Comparison of ENCODE assay signal across 22 cellular contexts in genomic region chr20:51084598-51084997, GRCh38.
DNase-seq lines count a peak whose midpoint lies in the region; ATAC-seq and TF ChIP-seq lines count a peak whose summit lies in the region.
"Had no signal": no experiment of that assay in that cellular context is flagged by ENCODE, and none has a peak within 500 bp of the region (broad histone marks: within the 10 kb centered on the region; RNA-seq: fewer than 3 reads in every experiment).

No MANE protein-coding gene starts in this region.

- no peak overlapping the region for H3K27ac ChIP-seq in HEK293 (ENCODE audit: extremely low read depth, low read depth, low read length)
- H3K27ac ChIP-seq in RWPE2 (ENCODE audit: poor library complexity, severe bottlenecking) = no peak overlapping the region
- H3K27ac ChIP-seq: A549 had no signal

- no peaks in the 10 kb centered on the region for H3K36me3 ChIP-seq in HEK293 (ENCODE audit: control insufficient read depth in 2 of 2, insufficient read depth in 1 of 2, low read length in 2 of 2)
- no peaks in the 10 kb centered on the region for H3K36me3 ChIP-seq in RWPE2 (ENCODE audit: low read depth)

- no peaks in the 10 kb centered on the region for H3K36me3 Mint-ChIP-seq in activated T-helper 1 cell treated with anti-CD3 and anti-CD28 coated beads, Interleukin-12 subunit alpha, Interleukin-12 subunit beta, Interleukin-2, Interleukin-4 antibody, amounts not matched to agents 30 ng/mL and 10 ng/mL and 1 ng/mL, durations not matched to agents 14 hours and 24 hours and 36 hours (ENCODE audit: low read depth)
- no peaks in the 10 kb centered on the region for H3K36me3 Mint-ChIP-seq in activated CD8-positive, alpha-beta T cell treated with anti-CD3 and anti-CD28 coated beads for 36 hours (ENCODE audit: low read depth)
- H3K36me3 Mint-ChIP-seq: CD14-positive monocyte had no signal

- ATAC-seq in RWPE2 (ENCODE audit: low read depth) = no peak
- ATAC-seq in GM19467 (IDR thresholded peaks at IDR 0.05; ENCODE audit: unreplicated experiment) = no peak
- no peak for ATAC-seq in HG03439 (IDR thresholded peaks at IDR 0.05; ENCODE audit: unreplicated experiment)
- no peak for ATAC-seq in activated CD8-positive, alpha-beta T cell treated with anti-CD3 and anti-CD28 coated beads for 36 hours
- ATAC-seq: A549, PC-3 had no signal

- DNase-seq in COR-L47 (lab: John Stamatoyannopoulos, UW) (peak; percentile 75), NCI-H345 treated with DMSO at 0.1 percent for 48 hours (lab: John Stamatoyannopoulos, UW; ENCODE audit: unreplicated experiment) (peak; percentile 78), RWPE2 (ENCODE audit: low spot score) (peak; percentile 15)
- DNase-seq in activated T-helper 1 cell treated with anti-CD3 and anti-CD28 coated beads, Interleukin-12 subunit alpha, Interleukin-12 subunit beta, Interleukin-2, Interleukin-4 antibody, amounts not matched to agents 30 ng/mL and 10 ng/mL and 1 ng/mL, durations not matched to agents 14 hours and 24 hours and 36 hours (ENCODE audit: low spot score) = no peak
- DNase-seq in activated CD8-positive, alpha-beta T cell treated with anti-CD3 and anti-CD28 coated beads for 36 hours = no peak
- DNase-seq: DMS79, HCEC 1CT, KG1, NCI-H1092, NCI-H1694, NCI-H2107, NCI-H446, NCI-H774, PC-3, SHP77 had no signal

- H3K4me3 Mint-ChIP-seq in activated T-helper 1 cell treated with anti-CD3 and anti-CD28 coated beads, Interleukin-12 subunit alpha, Interleukin-12 subunit beta, Interleukin-2, Interleukin-4 antibody, amounts not matched to agents 30 ng/mL and 10 ng/mL and 1 ng/mL, durations not matched to agents 14 hours and 24 hours and 36 hours = no peak overlapping the region
- H3K4me3 Mint-ChIP-seq in activated CD8-positive, alpha-beta T cell treated with anti-CD3 and anti-CD28 coated beads for 36 hours = no peak overlapping the region
- H3K4me3 Mint-ChIP-seq: B cell; CD14-positive monocyte; T-helper 1 cell treated with Interleukin-12 subunit alpha and Interleukin-12 subunit beta and Interleukin-4 antibody, amounts not matched to agents 30 μg/mL and 1 μg/mL, for 36 hours had no signal

- TF ChIP-seq CTCF in HEK293 (tag by site-specific recombination; IDR thresholded peaks at IDR 0.05) (no peak), RWPE2 (IDR thresholded peaks at IDR 0.05; ENCODE audit: poor library complexity, severe bottlenecking) (no peak)
- TF ChIP-seq CTCF in activated CD8-positive, alpha-beta T cell treated with anti-CD3 and anti-CD28 coated beads for 36 hours (IDR thresholded peaks at IDR 0.05) = no peak

- H3K9me3 ChIP-seq in HEK293 (ENCODE audit: control insufficient read depth, insufficient read depth, low read depth, low read length) (no peaks in the 10 kb centered on the region), RWPE2 (ENCODE audit: severe bottlenecking) (no peaks in the 10 kb centered on the region)
- H3K9me3 ChIP-seq: A549 had no signal

- intact Hi-C loops in activated T-helper 1 cell treated with anti-CD3 and anti-CD28 coated beads, Interleukin-12 subunit alpha, Interleukin-12 subunit beta, Interleukin-2, Interleukin-4 antibody, amounts not matched to agents 30 ng/mL and 10 ng/mL and 1 ng/mL, durations not matched to agents 14 hours and 24 hours and 36 hours (cut with micrococcal nuclease) = no loop called here
- intact Hi-C loops in activated CD8-positive, alpha-beta T cell treated with anti-CD3 and anti-CD28 coated beads for 36 hours (cut with micrococcal nuclease) = no loop called here

- peaks cover 18% of the 10 kb centered on the region for H3K27me3 Mint-ChIP-seq in activated T-helper 1 cell treated with anti-CD3 and anti-CD28 coated beads, Interleukin-12 subunit alpha, Interleukin-12 subunit beta, Interleukin-2, Interleukin-4 antibody, amounts not matched to agents 30 ng/mL and 10 ng/mL and 1 ng/mL, durations not matched to agents 14 hours and 24 hours and 36 hours (ENCODE audit: insufficient read depth)
- H3K27me3 Mint-ChIP-seq in activated CD8-positive, alpha-beta T cell treated with anti-CD3 and anti-CD28 coated beads for 36 hours = peaks cover 24% of the 10 kb centered on the region

- POLR2A ChIA-PET in HEK293 (lab: Yijun Ruan, JAX) = no interaction called here
- POLR2A ChIA-PET in activated CD8-positive, alpha-beta T cell treated with anti-CD3 and anti-CD28 coated beads for 36 hours (lab: Charles Lee) = no interaction called here

- H3K27ac Mint-ChIP-seq in activated T-helper 1 cell treated with anti-CD3 and anti-CD28 coated beads, Interleukin-12 subunit alpha, Interleukin-12 subunit beta, Interleukin-2, Interleukin-4 antibody, amounts not matched to agents 30 ng/mL and 10 ng/mL and 1 ng/mL, durations not matched to agents 14 hours and 24 hours and 36 hours = no peak overlapping the region
- no peak overlapping the region for H3K27ac Mint-ChIP-seq in activated CD8-positive, alpha-beta T cell treated with anti-CD3 and anti-CD28 coated beads for 36 hours
- H3K27ac Mint-ChIP-seq: B cell; CD14-positive monocyte; T-helper 1 cell treated with Interleukin-12 subunit alpha and Interleukin-12 subunit beta and Interleukin-4 antibody, amounts not matched to agents 30 μg/mL and 1 μg/mL, for 36 hours had no signal

- H3K4me3 ChIP-seq in HEK293 (ENCODE audit: low read depth, low read length) = no peak overlapping the region
- H3K4me3 ChIP-seq in RWPE2 (ENCODE audit: severe bottlenecking) = no peak overlapping the region
- H3K4me3 ChIP-seq: A549 had no signal

- no peaks in the 10 kb centered on the region for H3K9me3 Mint-ChIP-seq in activated T-helper 1 cell treated with anti-CD3 and anti-CD28 coated beads, Interleukin-12 subunit alpha, Interleukin-12 subunit beta, Interleukin-2, Interleukin-4 antibody, amounts not matched to agents 30 ng/mL and 10 ng/mL and 1 ng/mL, durations not matched to agents 14 hours and 24 hours and 36 hours
- H3K9me3 Mint-ChIP-seq in activated CD8-positive, alpha-beta T cell treated with anti-CD3 and anti-CD28 coated beads for 36 hours = no peaks in the 10 kb centered on the region
- H3K9me3 Mint-ChIP-seq: T-helper 1 cell treated with Interleukin-12 subunit alpha and Interleukin-12 subunit beta and Interleukin-4 antibody, amounts not matched to agents 30 μg/mL and 1 μg/mL, for 36 hours had no signal

- H3K27me3 ChIP-seq in RWPE2 (ENCODE audit: insufficient read depth, poor library complexity, severe bottlenecking) = peaks cover 22% of the 10 kb centered on the region

- CTCF ChIA-PET in HEK293 (lab: Yijun Ruan, JAX) = no interaction called here
- CTCF ChIA-PET in activated CD8-positive, alpha-beta T cell treated with anti-CD3 and anti-CD28 coated beads for 36 hours (lab: Charles Lee) = no interaction called here

- H3K4me1 Mint-ChIP-seq in activated T-helper 1 cell treated with anti-CD3 and anti-CD28 coated beads, Interleukin-12 subunit alpha, Interleukin-12 subunit beta, Interleukin-2, Interleukin-4 antibody, amounts not matched to agents 30 ng/mL and 10 ng/mL and 1 ng/mL, durations not matched to agents 14 hours and 24 hours and 36 hours (ENCODE audit: low read depth) = no peaks in the 10 kb centered on the region
- H3K4me1 Mint-ChIP-seq in activated CD8-positive, alpha-beta T cell treated with anti-CD3 and anti-CD28 coated beads for 36 hours (ENCODE audit: low read depth) = no peaks in the 10 kb centered on the region
- H3K4me1 Mint-ChIP-seq: CD14-positive monocyte had no signal

- H3K4me1 ChIP-seq in HEK293 (ENCODE audit: control insufficient read depth, insufficient read depth, low read length) (no peaks in the 10 kb centered on the region), RWPE2 (ENCODE audit: insufficient read depth, poor library complexity, severe bottlenecking) (no peaks in the 10 kb centered on the region)

TF ChIP-seq in HEK293, 187 proteins besides CTCF, POLR2A, EP300 and RAD21:
- TF ChIP-seq ZNF157 (tag by site-specific recombination; IDR thresholded peaks at IDR 0.05) (peak; percentile 57), ZNF175 (tag by site-specific recombination; IDR thresholded peaks at IDR 0.05) (no peak)

Comparison
In these comparisons a context has a peak if more than half of its experiments do, and no peak if none do; other contexts are left out.
1. DNase-seq: peak in COR-L47 (single experiment), NCI-H345 treated with DMSO at 0.1 percent for 48 hours (single experiment) and RWPE2 (single experiment); none in activated T-helper 1 cell treated with anti-CD3 and anti-CD28 coated beads, Interleukin-12 subunit alpha, Interleukin-12 subunit beta, Interleukin-2, Interleukin-4 antibody, amounts not matched to agents 30 ng/mL and 10 ng/mL and 1 ng/mL, durations not matched to agents 14 hours and 24 hours and 36 hours (single experiment) and activated CD8-positive, alpha-beta T cell treated with anti-CD3 and anti-CD28 coated beads for 36 hours (single experiment).